ENCODE assay signal across 1 cellular context in genomic region chr1:4268262-4268889, GRCh38.
A peak's percentile ranks its signal among the peaks of the same experiment; 100 is the strongest.
TF ChIP-seq lines count a peak whose summit lies in the region.

No MANE protein-coding gene starts in this region.

TF ChIP-seq in HepG2, 621 proteins besides CTCF, POLR2A, EP300 and RAD21 (continued from another document):
- TF ChIP-seq SIN3A (IDR thresholded peaks at IDR 0.05; ENCODE audit: borderline replicate concordance, low read depth, low read length) (no peak), ZFX (CRISPR knock-in tag; IDR thresholded peaks at IDR 0.05; ENCODE audit: low read depth) (0 out of 2 replicates have a peak, but pooled peaks have one; percentile 28), ZC3H4 (CRISPR knock-in tag; IDR thresholded peaks at IDR 0.05; ENCODE audit: borderline replicate concordance) (peak; percentile 20; the same call in 1 of the 2 replicates), HNRNPK (IDR thresholded peaks at IDR 0.05; ENCODE audit: low read depth, low read length, poor library complexity, severe bottlenecking) (no peak), AGO2 (optimal IDR thresholded peaks at IDR 0.05; ENCODE audit: low read depth, low read length) (peak; percentile 57), ZSCAN5A (CRISPR knock-in tag; IDR thresholded peaks at IDR 0.05; ENCODE audit: borderline replicate concordance) (no peak), YY1 (IDR thresholded peaks at IDR 0.05; ENCODE audit: insufficient read depth, insufficient replicate concordance, low read depth, low read length) (no peak), ZNF687 (CRISPR knock-in tag; IDR thresholded peaks at IDR 0.05) (peak; percentile 1), NFE2 (CRISPR knock-in tag; IDR thresholded peaks at IDR 0.05) (no peak), RBM22 (optimal IDR thresholded peaks at IDR 0.05; ENCODE audit: low read length) (peak; percentile 76), GMEB1 (CRISPR knock-in tag; IDR thresholded peaks at IDR 0.05; ENCODE audit: borderline replicate concordance) (no peak), MEIS1 (CRISPR knock-in tag; IDR thresholded peaks at IDR 0.05; ENCODE audit: borderline replicate concordance) (no peak), ZNF180 (CRISPR knock-in tag; IDR thresholded peaks at IDR 0.05; ENCODE audit: borderline replicate concordance, low read depth) (no peak), HNRNPH1 (optimal IDR thresholded peaks at IDR 0.05; ENCODE audit: low read depth, low read length) (no peak), ZNF292 (CRISPR knock-in tag; IDR thresholded peaks at IDR 0.05; ENCODE audit: borderline replicate concordance, low read depth) (no peak), ZNF646 (CRISPR knock-in tag; IDR thresholded peaks at IDR 0.05) (no peak), SALL2 (CRISPR knock-in tag; IDR thresholded peaks at IDR 0.05) (no peak), ZNF510 (CRISPR knock-in tag; IDR thresholded peaks at IDR 0.05; ENCODE audit: low read depth) (no peak), U2AF2 (IDR thresholded peaks at IDR 0.05; ENCODE audit: low read depth, low read length) (no peak), FOXA1 (IDR thresholded peaks at IDR 0.05) (no peak), FOXA1 (CRISPR knock-in tag; IDR thresholded peaks at IDR 0.05) (peak; percentile 27; the same call in 1 of the 2 replicates), ZNF550 (CRISPR knock-in tag; IDR thresholded peaks at IDR 0.05; ENCODE audit: borderline replicate concordance) (no peak), SPEN (CRISPR knock-in tag; IDR thresholded peaks at IDR 0.05; ENCODE audit: low read depth) (peak; percentile 42; the same call in 1 of the 2 replicates), ZNF749 (CRISPR knock-in tag; IDR thresholded peaks at IDR 0.05; ENCODE audit: borderline replicate concordance) (0 out of 2 replicates have a peak, but pooled peaks have one; percentile 39), SP4 (CRISPR knock-in tag; IDR thresholded peaks at IDR 0.05) (no peak), MED8 (CRISPR knock-in tag; IDR thresholded peaks at IDR 0.05; ENCODE audit: insufficient replicate concordance) (no peak), TBL1XR1 (IDR thresholded peaks at IDR 0.05; ENCODE audit: borderline replicate concordance, low read length, partially characterized antibody) (no peak), HOXA9 (CRISPR knock-in tag; IDR thresholded peaks at IDR 0.05; ENCODE audit: borderline replicate concordance) (no peak), KLF6 (CRISPR knock-in tag; IDR thresholded peaks at IDR 0.05) (0 out of 2 replicates have a peak, but pooled peaks have one; percentile 9), CENPX (CRISPR knock-in tag; IDR thresholded peaks at IDR 0.05) (no peak), ZNF780A (CRISPR knock-in tag; IDR thresholded peaks at IDR 0.05) (peak; percentile 43; the same call in 1 of the 2 replicates), PRPF4 (IDR thresholded peaks at IDR 0.05; ENCODE audit: low read depth, low read length, poor library complexity, severe bottlenecking) (peak; percentile 56), ZNF143 (CRISPR knock-in tag; IDR thresholded peaks at IDR 0.05) (no peak)
